ENCODE assay signal across 8 cellular contexts in genomic region chr16:2969545-2970521, GRCh38. TPM values are rescaled to one million over a fixed set of nuclear protein-coding genes. Genes with fewer than 3 reads are reported as not detected.
DNase-seq lines count a peak whose midpoint lies in the region; ATAC-seq and TF ChIP-seq lines count a peak whose summit lies in the region.

No MANE protein-coding gene starts in this region.

- intact Hi-C loops in activated T-helper 2 cell treated with anti-CD3 and anti-CD28 coated beads, Interferon-gamma antibody, Interleukin-2, Interleukin-4, amounts not matched to agents 10 μg/mL and 5 μg/mL and 100 μg/mL, durations not matched to agents 14 hours and 24 hours and 36 hours (cut with micrococcal nuclease): loop anchor here (2.0 kb wide), 2 partner anchors 13 to 65 kb away; no protein-coding TSS in a partner anchor
- intact Hi-C loops in testis (cut with DNase I; ENCODE audit: low total_unique reads): no loop called here

- DNase-seq in AG08396 (ENCODE audit: low spot score) (peak; percentile 69), HL-60 (ENCODE audit: low read depth in 1 of 2, low spot score in 1 of 2) (peak in 1 of 2 experiments; percentile 88), RPMI7951 (ENCODE audit: low read depth) (peak; percentile 55), foreskin fibroblast (peak; percentile 46 to 79), neural crest cell (ENCODE audit: low read depth, low spot score) (peak; percentile 60), testis (no peak)
- DNase-seq in activated T-helper 2 cell treated with anti-CD3 and anti-CD28 coated beads, Interferon-gamma antibody, Interleukin-2, Interleukin-4, amounts not matched to agents 10 μg/mL and 5 μg/mL and 100 μg/mL, durations not matched to agents 14 hours and 24 hours and 36 hours (ENCODE audit: low spot score): peak; percentile 80

- no peaks in the 10 kb centered on the region for H3K9me3 ChIP-seq in testis

- peak overlapping the region; percentile 76 for H3K4me3 Mint-ChIP-seq in activated T-helper 2 cell treated with anti-CD3 and anti-CD28 coated beads, Interferon-gamma antibody, Interleukin-2, Interleukin-4, amounts not matched to agents 10 μg/mL and 5 μg/mL and 100 μg/mL, durations not matched to agents 14 hours and 24 hours and 36 hours (ENCODE audit: low read depth)
- peak overlapping the region; percentile 86 for H3K4me3 Mint-ChIP-seq in neural crest cell

- H3K36me3 Mint-ChIP-seq in activated T-helper 2 cell treated with anti-CD3 and anti-CD28 coated beads, Interferon-gamma antibody, Interleukin-2, Interleukin-4, amounts not matched to agents 10 μg/mL and 5 μg/mL and 100 μg/mL, durations not matched to agents 14 hours and 24 hours and 36 hours (ENCODE audit: low read depth): peaks cover 23% of the 10 kb centered on the region
- H3K36me3 Mint-ChIP-seq in neural crest cell (ENCODE audit: low read depth): peaks cover 5% of the 10 kb centered on the region

- H3K27ac ChIP-seq in HL-60 (replicated peaks) (peak overlapping the region; percentile 91), testis (no peak overlapping the region)

- H3K9me3 Mint-ChIP-seq in activated T-helper 2 cell treated with anti-CD3 and anti-CD28 coated beads, Interferon-gamma antibody, Interleukin-2, Interleukin-4, amounts not matched to agents 10 μg/mL and 5 μg/mL and 100 μg/mL, durations not matched to agents 14 hours and 24 hours and 36 hours: no peaks in the 10 kb centered on the region
- no peaks in the 10 kb centered on the region for H3K9me3 Mint-ChIP-seq in neural crest cell

- H3K27ac Mint-ChIP-seq in activated T-helper 2 cell treated with anti-CD3 and anti-CD28 coated beads, Interferon-gamma antibody, Interleukin-2, Interleukin-4, amounts not matched to agents 10 μg/mL and 5 μg/mL and 100 μg/mL, durations not matched to agents 14 hours and 24 hours and 36 hours: peak overlapping the region; percentile 22
- H3K27ac Mint-ChIP-seq in neural crest cell (ENCODE audit: unreplicated experiment): no peak overlapping the region

- TF ChIP-seq POLR2A in testis (IDR thresholded peaks at IDR 0.05): no peak

- H3K27me3 Mint-ChIP-seq in activated T-helper 2 cell treated with anti-CD3 and anti-CD28 coated beads, Interferon-gamma antibody, Interleukin-2, Interleukin-4, amounts not matched to agents 10 μg/mL and 5 μg/mL and 100 μg/mL, durations not matched to agents 14 hours and 24 hours and 36 hours (ENCODE audit: low read depth): peaks cover 15% of the 10 kb centered on the region
- H3K27me3 Mint-ChIP-seq in neural crest cell (ENCODE audit: low read depth): peaks cover 32% of the 10 kb centered on the region

- H3K36me3 ChIP-seq in testis (ENCODE audit: low read depth, missing control alignments): no peaks in the 10 kb centered on the region

- peaks cover 9% of the 10 kb centered on the region for H3K4me1 ChIP-seq in testis

- WGBS in testis, 2 donors: 10 to 14% methylated on average over 22 to 59 of the region's 83 CpGs

- TF ChIP-seq CTCF in HL-60 (IDR thresholded peaks at IDR 0.05; ENCODE audit: insufficient read depth, low read length): peak; percentile 26
- peak; percentile 45 for TF ChIP-seq CTCF in foreskin fibroblast (IDR thresholded peaks at IDR 0.05; ENCODE audit: low read depth, low read length)
- peak; percentile 56 for TF ChIP-seq CTCF in neural crest cell (conservative IDR thresholded peaks at IDR 0.05)
- TF ChIP-seq CTCF in testis (IDR thresholded peaks at IDR 0.05): no peak

- H3K27me3 ChIP-seq in HL-60 (ENCODE audit: insufficient read depth, poor library complexity, severe bottlenecking): no peaks in the 10 kb centered on the region
- no peaks in the 10 kb centered on the region for H3K27me3 ChIP-seq in testis

- peaks cover 21% of the 10 kb centered on the region for H3K4me1 Mint-ChIP-seq in activated T-helper 2 cell treated with anti-CD3 and anti-CD28 coated beads, Interferon-gamma antibody, Interleukin-2, Interleukin-4, amounts not matched to agents 10 μg/mL and 5 μg/mL and 100 μg/mL, durations not matched to agents 14 hours and 24 hours and 36 hours (ENCODE audit: low read depth)
- H3K4me1 Mint-ChIP-seq in neural crest cell: peaks cover 22% of the 10 kb centered on the region

- ATAC-seq in GM18867 (IDR thresholded peaks at IDR 0.05; ENCODE audit: unreplicated experiment): peak; percentile 39

- H3K4me3 ChIP-seq in HL-60 (replicated peaks; ENCODE audit: insufficient read depth, low read length) (peak overlapping the region; percentile 87), foreskin fibroblast (ENCODE audit: low read depth in 1 of 2, low read length in 2 of 2) (peak overlapping the region; percentile 55 to 59), testis (peak overlapping the region; percentile 56 to 58)

RNA-seq across cellular contexts. Expression of gene PAQR4, which starts 0.7 kb away (rescaled TPM):
- total RNA-seq in RPMI7951 (2014; rRNA removed; shearing (Covaris generic)): 9.5 and 11.4 TPM in 2 replicates
- 46.9 and 49.9 TPM in 2 replicates for total RNA-seq in activated T-helper 2 cell treated with anti-CD3 and anti-CD28 coated beads, Interferon-gamma antibody, Interleukin-2, Interleukin-4, amounts not matched to agents 10 μg/mL and 5 μg/mL and 100 μg/mL, durations not matched to agents 14 hours and 24 hours and 36 hours
- total RNA-seq in neural crest cell: 53.3 and 53.4 TPM in 2 replicates
- total RNA-seq in testis: 1 to 10 TPM; 6.4 to 7.1 TPM
- polyA plus RNA-seq in testis (ENCODE audit: insufficient read depth, low read depth, low replicate concordance): 6.2 TPM

RNA-seq across cellular contexts. Expression of gene KREMEN2, which starts 5.8 kb away (rescaled TPM):
- 0.24 and 0.49 TPM in 2 replicates for total RNA-seq in RPMI7951 (2014; rRNA removed; shearing (Covaris generic))
- 0.09 TPM in 1 of 2 replicates, not detected in the other for total RNA-seq in activated T-helper 2 cell treated with anti-CD3 and anti-CD28 coated beads, Interferon-gamma antibody, Interleukin-2, Interleukin-4, amounts not matched to agents 10 μg/mL and 5 μg/mL and 100 μg/mL, durations not matched to agents 14 hours and 24 hours and 36 hours
- total RNA-seq in neural crest cell: 1.0 TPM in 2 replicates
- 1 to 10 TPM; 1.7 TPM for total RNA-seq in testis
- polyA plus RNA-seq in testis (ENCODE audit: insufficient read depth, low read depth, low replicate concordance): 0.86 TPM

RNA-seq across cellular contexts. Expression of gene PKMYT1, which starts 10.4 kb away (rescaled TPM):
- 27.3 and 33.5 TPM in 2 replicates for total RNA-seq in RPMI7951 (2014; rRNA removed; shearing (Covaris generic))
- total RNA-seq in activated T-helper 2 cell treated with anti-CD3 and anti-CD28 coated beads, Interferon-gamma antibody, Interleukin-2, Interleukin-4, amounts not matched to agents 10 μg/mL and 5 μg/mL and 100 μg/mL, durations not matched to agents 14 hours and 24 hours and 36 hours: 102 and 106 TPM in 2 replicates
- 80.1 and 82.2 TPM in 2 replicates for total RNA-seq in neural crest cell
- 100 to 1,000 TPM in 1 of 2 donors, 10 to 100 TPM in 1; 76.4 to 146 TPM for total RNA-seq in testis
- polyA plus RNA-seq in testis (ENCODE audit: insufficient read depth, low read depth, low replicate concordance): 119 TPM

RNA-seq across cellular contexts. Expression of gene CLDN9, which starts 42.9 kb away (rescaled TPM):
- not detected in 2 replicates for total RNA-seq in RPMI7951 (2014; rRNA removed; shearing (Covaris generic))
- total RNA-seq in activated T-helper 2 cell treated with anti-CD3 and anti-CD28 coated beads, Interferon-gamma antibody, Interleukin-2, Interleukin-4, amounts not matched to agents 10 μg/mL and 5 μg/mL and 100 μg/mL, durations not matched to agents 14 hours and 24 hours and 36 hours: 0.11 and 0.14 TPM in 2 replicates
- total RNA-seq in neural crest cell (not detected in 2 replicates), testis (under 1 TPM; 0.37 to 0.39 TPM)
- 0.34 TPM for polyA plus RNA-seq in testis (ENCODE audit: insufficient read depth, low read depth, low replicate concordance)

RNA-seq across cellular contexts. Expression of gene CLDN6, which starts 48.1 kb away (rescaled TPM):
- total RNA-seq in RPMI7951 (2014; rRNA removed; shearing (Covaris generic)): not detected in 2 replicates
- not detected in 2 replicates for total RNA-seq in activated T-helper 2 cell treated with anti-CD3 and anti-CD28 coated beads, Interferon-gamma antibody, Interleukin-2, Interleukin-4, amounts not matched to agents 10 μg/mL and 5 μg/mL and 100 μg/mL, durations not matched to agents 14 hours and 24 hours and 36 hours
- total RNA-seq in neural crest cell (0.47 and 0.55 TPM in 2 replicates), testis (under 1 TPM; 0.55 to 0.74 TPM)
- 0.70 TPM for polyA plus RNA-seq in testis (ENCODE audit: insufficient read depth, low read depth, low replicate concordance)

Comparison
In these comparisons a context has a peak if more than half of its experiments do, and no peak if none do; other contexts are left out.
1. CTCF ChIP-seq: peak in HL-60 (single experiment), foreskin fibroblast (single experiment) and neural crest cell (single experiment); none in testis (0 of 3).
2. Peak in every context shown above with its lines, with median percentiles within 50 percentile points of each other: H3K4me3 ChIP-seq.